8 cellular contexts compared by ENCODE assay signal in genomic region chr2:232550351-232551261, GRCh38.
DNase-seq lines count a peak whose midpoint lies in the region; ATAC-seq and TF ChIP-seq lines count a peak whose summit lies in the region.

EIF4E2 (plus strand) TSS chr2:232550689; CDS start chr2:232550725, 36 bp downstream.
TIGD1 (minus strand) TSS chr2:232550557; CDS start chr2:232549882, 675 bp downstream.

- peak; percentile 75 for ATAC-seq in HG03457 (IDR thresholded peaks at IDR 0.05; ENCODE audit: unreplicated experiment)

- peaks cover 27 to 73% (median 59%) of the 10 kb centered on the region in 11 experiments for H3K36me3 ChIP-seq in BLaER1 treated with 17β-estradiol and CSF1 and Interleukin-3, amounts not matched to agents 10 nM and 100 nM

- H3K9me3 ChIP-seq in BLaER1 treated with 17β-estradiol and CSF1 and Interleukin-3, amounts not matched to agents 10 nM and 100 nM (replicated peaks in 1 of 11): peaks cover 7 to 29% (median 21%) of the 10 kb centered on the region in 11 experiments; a peak in 21 of 22 replicates

- H4K20me1 ChIP-seq in BLaER1 treated with 17β-estradiol and CSF1 and Interleukin-3, amounts not matched to agents 10 nM and 100 nM: peaks cover 24 to 64% (median 53%) of the 10 kb centered on the region in 11 experiments

- peak within 1 kb of the TSS; percentile 92 to 99 (median 97) for H3K27ac ChIP-seq in BLaER1 treated with 17β-estradiol and CSF1 and Interleukin-3, amounts not matched to agents 10 nM and 100 nM
- peak within 1 kb of the TSS; percentile 98 to 99 for H3K27ac ChIP-seq in coronary artery

- TF ChIP-seq CTCF in coronary artery (IDR thresholded peaks at IDR 0.05): no peak

- peak; percentile 99 for DNase-seq in GM19240 (ENCODE audit: insufficient read length, low spot score)
- DNase-seq in NCI-H524 (lab: John Stamatoyannopoulos, UW): peak; percentile 76 to 88
- DNase-seq in activated CD4-positive, alpha-beta T cell treated with anti-CD3 and anti-CD28 coated beads for 48 hours: peak; percentile 96
- peak; percentile 96 for DNase-seq in coronary artery (ENCODE audit: low spot score)
- DNase-seq in left kidney (ENCODE audit: low read depth, low spot score): peak; percentile 98
- DNase-seq in stimulated activated CD4-positive, alpha-beta T cell treated with anti-CD3 and anti-CD28 coated beads, Interleukin-2, amount 100 ng/mL, for 24 hours: peak; percentile 93 to 94

- H3K27me3 ChIP-seq in BLaER1 treated with 17β-estradiol and CSF1 and Interleukin-3, amounts not matched to agents 10 nM and 100 nM: no peaks in the 10 kb centered on the region

- peak within 1 kb of the TSS; percentile 67 to 83 (median 78) for H3K4me3 ChIP-seq in BLaER1 treated with 17β-estradiol and CSF1 and Interleukin-3, amounts not matched to agents 10 nM and 100 nM
- H3K4me3 ChIP-seq in coronary artery: peak within 1 kb of the TSS; percentile 93

- H3K4me2 ChIP-seq in BLaER1 treated with 17β-estradiol and CSF1 and Interleukin-3, amounts not matched to agents 10 nM and 100 nM: peak within 1 kb of the TSS; percentile 81 to 97 (median 85)

- H3K4me1 ChIP-seq in BLaER1 treated with 17β-estradiol and CSF1 and Interleukin-3, amounts not matched to agents 10 nM and 100 nM: peaks cover 34 to 86% (median 62%) of the 10 kb centered on the region in 10 experiments

- H3K9ac ChIP-seq in BLaER1 treated with 17β-estradiol and CSF1 and Interleukin-3, amounts not matched to agents 10 nM and 100 nM: peak within 1 kb of the TSS; percentile 95 to 99 (median 97)

Comparison
In these comparisons a context has a peak if more than half of its experiments do, and no peak if none do; other contexts are left out.
1. Peak in every context shown above with its lines: DNase-seq, ATAC-seq, H3K4me3 ChIP-seq and H3K27ac ChIP-seq.